ENCODE assay signal across 8 cellular contexts in the genomic region with DNA sequence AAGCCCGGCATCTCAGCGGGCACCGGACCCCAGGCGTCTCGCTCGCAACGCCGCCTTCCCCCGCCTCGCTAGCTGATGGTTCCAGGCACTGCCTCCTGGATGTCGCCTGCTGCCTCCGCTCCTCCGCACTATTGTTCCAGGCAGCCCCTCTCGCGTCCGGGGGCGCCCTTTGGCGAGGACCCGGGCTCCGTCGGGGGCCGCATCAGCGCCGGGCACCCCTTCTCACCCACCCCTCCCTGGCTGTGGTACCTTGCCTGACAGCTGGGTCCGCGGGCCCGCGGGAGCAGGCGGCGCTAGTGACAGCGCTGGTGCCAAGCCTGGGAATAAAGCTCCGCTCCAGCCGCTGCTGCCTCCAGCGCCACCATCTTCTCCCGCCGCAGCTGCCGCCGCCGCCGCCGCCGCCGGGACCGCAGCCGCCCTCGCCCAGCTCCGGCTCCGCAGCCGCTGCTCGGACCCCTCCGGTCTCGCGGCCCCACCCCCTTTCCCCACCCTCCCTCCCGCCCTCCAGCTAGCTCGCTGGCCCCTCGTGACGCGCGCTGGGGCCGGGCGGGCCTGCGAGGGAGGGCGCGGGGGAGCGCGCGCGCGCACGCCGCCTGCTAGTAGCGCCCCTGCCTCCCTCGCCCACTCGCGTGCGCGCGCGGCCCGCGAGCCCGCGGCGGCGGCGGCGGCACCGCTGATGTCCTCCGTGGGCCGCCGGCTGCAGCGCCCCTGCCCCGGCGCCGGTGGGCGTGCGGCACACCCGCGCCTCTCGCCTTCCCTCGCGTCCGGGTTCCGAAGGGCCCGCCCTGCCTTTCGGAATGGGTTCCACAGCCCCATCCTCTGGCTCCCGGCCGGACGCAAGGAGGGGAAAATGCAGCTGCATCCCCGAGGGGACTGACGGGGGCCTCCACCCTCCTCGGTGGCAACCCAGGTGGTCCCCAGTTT. TPM values are rescaled to one million over a fixed set of nuclear protein-coding genes. Genes with fewer than 3 reads are reported as not detected.
DNase-seq lines count a peak whose midpoint lies in the region; ATAC-seq, FAIRE-seq and TF ChIP-seq lines count a peak whose summit lies in the region.

APBA1 (minus strand) TSS at position 468 of the 924 bp plus-strand sequence.

- no peak for TF ChIP-seq CTCF in coronary artery (IDR thresholded peaks at IDR 0.05)

- DNase-seq in GM12891 (ENCODE audit: insufficient read length, low spot score) (peak; percentile 30), HEK293T (ENCODE audit: extremely low spot score) (peak; percentile 58), NCI-H1105 (lab: John Stamatoyannopoulos, UW) (peak; percentile 61), coronary artery (ENCODE audit: low spot score) (peak; percentile 80), left lobe of liver (ENCODE audit: low spot score) (peak; percentile 82), NK-92 (lab: John Stamatoyannopoulos, UW; ENCODE audit: unreplicated experiment) (no peak)
- DNase-seq in activated CD4-positive, alpha-beta T cell treated with anti-CD3 and anti-CD28 coated beads for 24 hours (ENCODE audit: low read depth in 2 of 2) = peak; percentile 6 to 25
- peak; percentile 8 for DNase-seq in stimulated activated CD4-positive, alpha-beta T cell treated with anti-CD3 and anti-CD28 coated beads, Interleukin-1b, Interleukin-23, amount 100 ng/mL, for 48 hours

- CTCF ChIA-PET in HEK293T (lab: Yijun Ruan, JAX) = interaction anchor here (0.7 kb wide), 1 partner anchor 87 kb away, joined by 4 read pairs; no protein-coding TSS in a partner anchor

- peak; percentile 82 for ATAC-seq in left lobe of liver

- no peak for FAIRE-seq in GM12891 (lab: Jason Lieb, UNC)

- H3K4me3 ChIP-seq in coronary artery = peak within 1 kb of the TSS; percentile 86

- POLR2A ChIA-PET in HEK293T (lab: Yijun Ruan, JAX) = interaction anchor here (1.1 to 1.3 kb wide), 2 partner anchors 12 to 88 kb away, joined by 5 to 7 read pairs; partner anchors contain the start of gene PTAR1

- peak within 1 kb of the TSS; percentile 73 to 86 for H3K27ac ChIP-seq in coronary artery

- no peak for TF ChIP-seq POLR2A in GM12891 (IDR thresholded peaks at IDR 0.05; ENCODE audit: low read depth, low read length)

TF ChIP-seq in GM12891, 5 proteins besides CTCF, POLR2A, EP300 and RAD21:
- no peak for TF ChIP-seq TAF1 (IDR thresholded peaks at IDR 0.05; ENCODE audit: low read depth, low read length)
- TF ChIP-seq POU2F2 (IDR thresholded peaks at IDR 0.05; ENCODE audit: low read depth, low read length) = no peak
- TF ChIP-seq SPI1 (IDR thresholded peaks at IDR 0.05; ENCODE audit: low read depth, low read length) = no peak
- TF ChIP-seq POLR2AphosphoS5 (IDR thresholded peaks at IDR 0.05; ENCODE audit: low read depth, low read length) = no peak
TF ChIP-seq in GM12891: peak in this region for 0.

TF ChIP-seq in HEK293T, 16 proteins besides CTCF, POLR2A, EP300 and RAD21:
- TF ChIP-seq BHLHE40 (IDR thresholded peaks at IDR 0.05; ENCODE audit: borderline replicate concordance) (no peak), ARNT (IDR thresholded peaks at IDR 0.05) (no peak), ELF4 (IDR thresholded peaks at IDR 0.05) (no peak), CTBP1 (IDR thresholded peaks at IDR 0.05; ENCODE audit: borderline replicate concordance) (no peak), SUZ12 (IDR thresholded peaks at IDR 0.05) (no peak), SP1 (IDR thresholded peaks at IDR 0.05) (no peak), FOXK2 (IDR thresholded peaks at IDR 0.05) (no peak), ZNF384 (IDR thresholded peaks at IDR 0.05) (no peak), NFRKB (IDR thresholded peaks at IDR 0.05) (no peak), HDGF (IDR thresholded peaks at IDR 0.05; ENCODE audit: borderline replicate concordance) (no peak), LEF1 (IDR thresholded peaks at IDR 0.05; ENCODE audit: borderline replicate concordance) (no peak), FOXA1 (IDR thresholded peaks at IDR 0.05) (no peak), TARDBP (IDR thresholded peaks at IDR 0.05) (no peak), FOXM1 (IDR thresholded peaks at IDR 0.05; ENCODE audit: borderline replicate concordance) (no peak), L3MBTL2 (conservative IDR thresholded peaks at IDR 0.05) (no peak)
- TF ChIP-seq, protein P1, sequence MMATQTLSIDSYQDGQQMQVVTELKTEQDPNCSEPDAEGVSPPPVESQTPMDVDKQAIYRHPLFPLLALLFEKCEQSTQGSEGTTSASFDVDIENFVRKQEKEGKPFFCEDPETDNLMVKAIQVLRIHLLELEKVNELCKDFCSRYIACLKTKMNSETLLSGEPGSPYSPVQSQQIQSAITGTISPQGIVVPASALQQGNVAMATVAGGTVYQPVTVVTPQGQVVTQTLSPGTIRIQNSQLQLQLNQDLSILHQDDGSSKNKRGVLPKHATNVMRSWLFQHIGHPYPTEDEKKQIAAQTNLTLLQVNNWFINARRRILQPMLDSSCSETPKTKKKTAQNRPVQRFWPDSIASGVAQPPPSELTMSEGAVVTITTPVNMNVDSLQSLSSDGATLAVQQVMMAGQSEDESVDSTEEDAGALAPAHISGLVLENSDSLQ (IDR thresholded peaks at IDR 0.05) = no peak

RNA-seq across cellular contexts. Expression of gene APBA1, which starts in this region (rescaled TPM):
- polyA plus RNA-seq in GM12891 (2012; ENCODE audit: low read depth, missing spikeins) = 0.01 TPM
- 19.7 TPM for total RNA-seq in left lobe of liver
